ENCODE assay signal across 18 cellular contexts in genomic region chr9:135167839-135168378, GRCh38.
"Had no signal": no experiment of that assay in that cellular context is flagged by ENCODE, and none has a peak within 500 bp of the region (broad histone marks: within the 10 kb centered on the region; RNA-seq: fewer than 3 reads in every experiment).

No MANE protein-coding gene starts in this region.

- H3K36me3 ChIP-seq: adrenal gland, ascending aorta had no signal

- H3K27me3 ChIP-seq: adrenal gland, ascending aorta, body of pancreas had no signal

- DNase-seq: activated CD4-positive, alpha-beta T cell treated with anti-CD3 and anti-CD28 coated beads for 4 hours; activated CD8-positive, alpha-beta memory T cell treated with anti-CD3 and anti-CD28 coated beads, Interleukin-2, amount 50 U/mL, for 4 hours; activated CD8-positive, alpha-beta T cell treated with anti-CD3 and anti-CD28 coated beads for 36 hours; activated naive CD4-positive, alpha-beta T cell treated with anti-CD3 and anti-CD28 coated beads, Interleukin-2, amount 50 U/mL, for 16 hours; activated naive CD8-positive, alpha-beta T cell treated with anti-CD3 and anti-CD28 coated beads, Interleukin-2, amount 10 ng/mL, durations not matched to agents 7 days and 5 days; activated T-cell treated with anti-CD3 and anti-CD28 coated beads, Interleukin-2, amount 50 U/mL, for 1 hour; body of pancreas; NCI-H1092; NCI-H1417 treated with DMSO at 0.1 percent for 48 hours; NCI-H1694; NCI-H2029; NCI-H2107; SIG-M5; SW 1271 had no signal

- H3K9me3 ChIP-seq: adrenal gland, ascending aorta, body of pancreas had no signal

- H3K27ac ChIP-seq: adrenal gland, ascending aorta, body of pancreas, KMS-11, SK-N-MC had no signal

- H3K4me1 ChIP-seq: adrenal gland, ascending aorta had no signal

- H3K4me3 ChIP-seq: adrenal gland, ascending aorta, body of pancreas, SK-N-MC had no signal
